In genomic region chr20:43689165-43689564, GRCh38 we compare ENCODE assay signal across 21 cellular contexts. TPM values are rescaled to one million over a fixed set of nuclear protein-coding genes. Genes with fewer than 3 reads are reported as not detected.
"Had no signal": no experiment of that assay in that cellular context is flagged by ENCODE, and none has a peak within 500 bp of the region (broad histone marks: within the 10 kb centered on the region; RNA-seq: fewer than 3 reads in every experiment).

No MANE protein-coding gene starts in this region.

- H3K4me3 Mint-ChIP-seq: activated CD4-positive, alpha-beta memory T cell treated with anti-CD3 and anti-CD28 coated beads, Interleukin-2, amount 10 ng/mL, durations not matched to agents 7 days and 5 days; dendritic cell treated with granulocyte-macrophage colony-stimulating factor and Interleukin-4, amounts not matched to agents 40 ng/mL and 50 ng/mL, for 4 days; immature natural killer cell; natural killer cell treated with Interleukin-12 subunit alpha and Interleukin-12 subunit beta and Interleukin-15 and Interleukin-18, amount 100 ng/mL, for 72 hours had no signal

- DNase-seq: activated CD4-positive, alpha-beta memory T cell treated with anti-CD3 and anti-CD28 coated beads, Interleukin-2, amount 10 ng/mL, durations not matched to agents 7 days and 5 days; activated CD4-positive, CD25-positive, alpha-beta regulatory T cell treated with anti-CD3 and anti-CD28 coated beads, Interleukin-2, amount 50 U/mL, for 72 hours; activated CD8-positive, alpha-beta memory T cell treated with anti-CD3 and anti-CD28 coated beads, Interleukin-2, amount 50 U/mL, for 48 hours; effector memory CD4-positive, alpha-beta T cell; head of caudate nucleus; immature natural killer cell; mesendoderm; occipital lobe; stimulated activated CD4-positive, alpha-beta T cell treated with anti-CD3 and anti-CD28 coated beads, Interleukin-4, amount 100 ng/mL, for 1 hour had no signal

- H3K9me3 Mint-ChIP-seq: activated CD4-positive, alpha-beta memory T cell treated with anti-CD3 and anti-CD28 coated beads, Interleukin-2, amount 10 ng/mL, durations not matched to agents 7 days and 5 days; dendritic cell treated with granulocyte-macrophage colony-stimulating factor and Interleukin-4, amounts not matched to agents 40 ng/mL and 50 ng/mL, for 4 days; immature natural killer cell; natural killer cell treated with Interleukin-12 subunit alpha and Interleukin-12 subunit beta and Interleukin-15 and Interleukin-18, amount 100 ng/mL, for 72 hours had no signal

- H3K36me3 Mint-ChIP-seq: immature natural killer cell; natural killer cell treated with Interleukin-12 subunit alpha and Interleukin-12 subunit beta and Interleukin-15 and Interleukin-18, amount 100 ng/mL, for 72 hours had no signal

- H3K4me1 Mint-ChIP-seq: activated CD4-positive, alpha-beta memory T cell treated with anti-CD3 and anti-CD28 coated beads, Interleukin-2, amount 10 ng/mL, durations not matched to agents 7 days and 5 days; immature natural killer cell had no signal

- H3K27me3 Mint-ChIP-seq: activated CD4-positive, alpha-beta memory T cell treated with anti-CD3 and anti-CD28 coated beads, Interleukin-2, amount 10 ng/mL, durations not matched to agents 7 days and 5 days; dendritic cell treated with granulocyte-macrophage colony-stimulating factor and Interleukin-4, amounts not matched to agents 40 ng/mL and 50 ng/mL, for 4 days; natural killer cell treated with Interleukin-12 subunit alpha and Interleukin-12 subunit beta and Interleukin-15 and Interleukin-18, amount 100 ng/mL, for 72 hours had no signal

- H3K27ac Mint-ChIP-seq: activated CD4-positive, alpha-beta memory T cell treated with anti-CD3 and anti-CD28 coated beads, Interleukin-2, amount 10 ng/mL, durations not matched to agents 7 days and 5 days; dendritic cell treated with granulocyte-macrophage colony-stimulating factor and Interleukin-4, amounts not matched to agents 40 ng/mL and 50 ng/mL, for 4 days had no signal

RNA-seq across cellular contexts. Expression of gene GTSF1L, which starts 37.6 kb away (rescaled TPM):
- total RNA-seq: activated CD4-positive, alpha-beta memory T cell treated with anti-CD3 and anti-CD28 coated beads, Interleukin-2, amount 10 ng/mL, durations not matched to agents 7 days and 5 days; astrocyte; bronchial epithelial cell; cerebellum; frontal cortex; liver; natural killer cell treated with Interleukin-12 subunit alpha and Interleukin-12 subunit beta and Interleukin-15 and Interleukin-18, amount 100 ng/mL, for 72 hours; occipital lobe; posterior vena cava; SK-MEL-5; skeletal muscle tissue; thoracic aorta; ureter had no signal
